10 cellular contexts compared by ENCODE assay signal in genomic region chr11:64037027-64037633, GRCh38. TPM values are rescaled to one million over a fixed set of nuclear protein-coding genes. Genes with fewer than 3 reads are reported as not detected.
DNase-seq lines count a peak whose midpoint lies in the region; ATAC-seq and TF ChIP-seq lines count a peak whose summit lies in the region.
"Had no signal": no experiment of that assay in that cellular context is flagged by ENCODE, and none has a peak within 500 bp of the region (broad histone marks: within the 10 kb centered on the region; RNA-seq: fewer than 3 reads in every experiment).

No MANE protein-coding gene starts in this region.

- no peaks in the 10 kb centered on the region for H3K9me3 ChIP-seq in vagina
- no peaks in the 10 kb centered on the region for H3K9me3 ChIP-seq in adrenal gland (replicated peaks in 1 of 3)

- TF ChIP-seq CTCF in coronary artery (IDR thresholded peaks at IDR 0.05): no peak
- no peak for TF ChIP-seq CTCF in nephron (IDR thresholded peaks at IDR 0.05; ENCODE audit: unreplicated experiment in 3 of 3)
- TF ChIP-seq CTCF in vagina (IDR thresholded peaks at IDR 0.05): no peak
- no peak for TF ChIP-seq CTCF in adrenal gland (IDR thresholded peaks at IDR 0.05)

- no peak for TF ChIP-seq POLR2A in vagina (IDR thresholded peaks at IDR 0.05)
- no peak for TF ChIP-seq POLR2A in adrenal gland (IDR thresholded peaks at IDR 0.05)

- peak overlapping the region; percentile 50 to 80 (median 76) for H3K4me3 Mint-ChIP-seq in nephron
- H3K4me3 Mint-ChIP-seq: central memory CD8-positive, alpha-beta T cell had no signal

- H3K36me3 Mint-ChIP-seq in nephron (ENCODE audit: low read depth): no peaks in the 10 kb centered on the region

- peak overlapping the region; percentile 66 for H3K4me3 ChIP-seq in coronary artery
- H3K4me3 ChIP-seq in vagina: peak overlapping the region; percentile 53 to 54
- H3K4me3 ChIP-seq in adrenal gland: no peak overlapping the region

- H3K4me1 ChIP-seq in vagina (peaks cover 19% of the 10 kb centered on the region), adrenal gland (replicated peaks in 1 of 2) (peaks cover 8 to 10% of the 10 kb centered on the region in 2 donors)

- 44 to 73% (median 52%) methylated on average over 6 to 23 of the region's 23 CpGs for WGBS in adrenal gland, 4 donors

- no peaks in the 10 kb centered on the region for H3K9me3 Mint-ChIP-seq in nephron
- H3K9me3 Mint-ChIP-seq: central memory CD8-positive, alpha-beta T cell had no signal

- peaks cover 21% of the 10 kb centered on the region for H3K4me1 Mint-ChIP-seq in nephron
- H3K4me1 Mint-ChIP-seq: central memory CD8-positive, alpha-beta T cell had no signal

- H3K27ac ChIP-seq in coronary artery (peak overlapping the region in 1 of 2 donors; percentile 1), vagina (peak overlapping the region; percentile 46), adrenal gland (peak overlapping the region in 1 of 5 donors; percentile 71)

- H3K27me3 ChIP-seq in vagina (no peaks in the 10 kb centered on the region), adrenal gland (peaks cover 13% of the 10 kb centered on the region)

- H3K27ac Mint-ChIP-seq in nephron: no peak overlapping the region

- peak; percentile 30 for DNase-seq in stimulated activated CD4-positive, alpha-beta T cell treated with anti-CD3 and anti-CD28 coated beads, Interleukin-15, amount 100 ng/mL, for 24 hours
- no peak for DNase-seq in stimulated activated CD4-positive, alpha-beta T cell treated with anti-CD3 and anti-CD28 coated beads, Interleukin-4, amount 100 ng/mL, for 4 hours
- DNase-seq in coronary artery (ENCODE audit: low spot score): no peak
- no peak for DNase-seq in vagina (ENCODE audit: extremely low spot score in 2 of 2)
- DNase-seq in NCI-H1436 (lab: John Stamatoyannopoulos, UW): no peak
- no peak for DNase-seq in adrenal gland

- ATAC-seq in HG02571 (IDR thresholded peaks at IDR 0.05; ENCODE audit: unreplicated experiment): no peak

- intact Hi-C loops in vagina (cut with DNase I) (no loop called here), adrenal gland (cut with DNase I) (no loop called here)

- H3K36me3 ChIP-seq in vagina (no peaks in the 10 kb centered on the region), adrenal gland (replicated peaks in 1 of 2) (no peaks in the 10 kb centered on the region)

- H3K27me3 Mint-ChIP-seq in nephron (ENCODE audit: low read depth): peaks cover 42% of the 10 kb centered on the region

RNA-seq across cellular contexts. Expression of gene FLRT1, which starts 1.4 kb away (rescaled TPM):
- total RNA-seq in vagina (0.49 TPM), adrenal gland (10 to 100 TPM in 1 of 8 donors, 1 to 10 TPM in 2, under 1 TPM in 1, not detected in 4; 0.69 to 11.1 (median 4.7) TPM)
- polyA plus RNA-seq in adrenal gland: 1 to 10 TPM in 2 of 3 donors, under 1 TPM in 1; 0.54 to 5.0 (median 2.4) TPM
- total RNA-seq: lung microvascular endothelial cell had no signal

RNA-seq across cellular contexts. Expression of gene OTUB1, which starts 50.9 kb away (rescaled TPM):
- total RNA-seq in vagina (85.0 TPM), adrenal gland (10 to 100 TPM; 41.4 to 93.7 (median 67.7) TPM)
- 10 to 100 TPM; 59.7 to 70.6 (median 60.5) TPM for polyA plus RNA-seq in adrenal gland

Comparison
In these comparisons a context has a peak if more than half of its experiments do, and no peak if none do; other contexts are left out.
1. H3K4me3 ChIP-seq: peak in coronary artery (single experiment) and vagina (2 of 2); none in adrenal gland (0 of 4).